In genomic region chr2:24919100-24919976, GRCh38 we compare ENCODE assay signal across 1 cellular context.
A peak's percentile ranks its signal among the peaks of the same experiment; 100 is the strongest.
TF ChIP-seq lines count a peak whose summit lies in the region.

No MANE protein-coding gene starts in this region.

TF ChIP-seq in HepG2, 621 proteins besides CTCF, POLR2A, EP300 and RAD21 (continued from another document):
- peak; percentile 51; the same call in 1 of the 2 replicates for TF ChIP-seq BRF2 (CRISPR knock-in tag; IDR thresholded peaks at IDR 0.05)
- peak; percentile 99 for TF ChIP-seq EZH2 (conservative IDR thresholded peaks at IDR 0.05; ENCODE audit: low read depth, low read length)
- TF ChIP-seq ZNF430 (CRISPR knock-in tag; IDR thresholded peaks at IDR 0.05): 0 out of 2 replicates have a peak, but pooled peaks have one; percentile 22
TF ChIP-seq in HepG2: peak in this region for 3.
